In the genomic region with DNA sequence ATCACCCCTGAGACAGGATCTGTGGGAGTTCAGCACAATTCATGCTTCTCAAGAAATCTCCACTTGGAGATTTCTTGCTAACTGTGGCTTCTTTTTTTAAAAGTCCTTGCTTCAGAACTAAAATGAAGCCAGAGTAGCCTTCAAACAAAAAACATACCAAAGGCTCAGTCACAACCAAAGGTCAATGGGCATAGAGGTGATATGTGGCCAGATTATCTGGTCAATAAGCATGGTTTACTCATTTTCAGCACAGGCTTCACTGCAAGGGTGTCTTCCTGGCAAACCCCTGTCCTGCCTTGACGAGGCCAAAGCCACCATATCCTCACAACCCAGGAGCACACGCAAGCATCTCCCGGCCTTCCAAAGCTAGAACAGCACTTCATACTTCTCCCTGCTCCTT, we compare ENCODE assay signal across 28 cellular contexts. TPM values are rescaled to one million over a fixed set of nuclear protein-coding genes. Genes with fewer than 3 reads are reported as not detected.
DNase-seq lines count a peak whose midpoint lies in the region; ATAC-seq, FAIRE-seq and TF ChIP-seq lines count a peak whose summit lies in the region.
"Had no signal": no experiment of that assay in that cellular context is flagged by ENCODE, and none has a peak within 500 bp of the region (broad histone marks: within the 10 kb centered on the region; RNA-seq: fewer than 3 reads in every experiment).

No MANE protein-coding gene starts in this region.

- 36% methylated on average over 3 of the region's 3 CpGs for WGBS in right lobe of liver (ENCODE audit: insufficient coverage, low coverage, low lambda C conversion rate, missing lambda C conversion rate)
- 0% methylated on average over 1 of the region's 3 CpGs for whole genome bisulfite sequencing in HepG2 (ENCODE audit: low lambda C conversion rate)

- TF ChIP-seq EP300 in HepG2 (IDR thresholded peaks at IDR 0.05; ENCODE audit: low read depth in 2 of 2, low read length in 2 of 2) (no peak), HepG2 (CRISPR knock-in tag; IDR thresholded peaks at IDR 0.05; ENCODE audit: borderline replicate concordance) (no peak)

- H3K36me3 ChIP-seq in right lobe of liver = no peaks in the 10 kb centered on the region
- no peaks in the 10 kb centered on the region for H3K36me3 ChIP-seq in HepG2 (replicated peaks in 1 of 2; ENCODE audit: control insufficient read depth in 1 of 2, insufficient read depth in 2 of 2, low read length in 2 of 2)
- H3K36me3 ChIP-seq in BLaER1 treated with 17β-estradiol and CSF1 and Interleukin-3, amounts not matched to agents 10 nM and 100 nM = no peaks in the 10 kb centered on the region
- H3K36me3 ChIP-seq: BE2C had no signal

- no peak overlapping the region for H2AFZ ChIP-seq in HepG2 (ENCODE audit: low read length)

- intact Hi-C loops in right lobe of liver (cut with DNase I) (no loop called here), HepG2 (cut with micrococcal nuclease; ENCODE audit: unreplicated experiment) (loop anchor here (10.0 kb wide), 1 partner anchor 64 kb away; no protein-coding TSS in a partner anchor), natural killer cell (cut with micrococcal nuclease) (no loop called here)

- TF ChIP-seq CTCF in right lobe of liver (IDR thresholded peaks at IDR 0.05) = no peak
- TF ChIP-seq CTCF in HepG2 (CRISPR knock-in tag; IDR thresholded peaks at IDR 0.05) = no peak
- TF ChIP-seq CTCF in natural killer cell (IDR thresholded peaks at IDR 0.05) = no peak

- H3K4me3 Mint-ChIP-seq in natural killer cell = no peak overlapping the region
- H3K4me3 Mint-ChIP-seq: CD14-positive monocyte; CD4-positive, alpha-beta memory T cell; CD4-positive, CD25-positive, alpha-beta regulatory T cell; CD8-positive, alpha-beta memory T cell had no signal

- peaks cover 0 to 6% (median 0%) of the 10 kb centered on the region in 4 donors for H3K4me1 ChIP-seq in right lobe of liver
- H3K4me1 ChIP-seq in HepG2 (ENCODE audit: insufficient read depth, low read length) = no peaks in the 10 kb centered on the region
- H3K4me1 ChIP-seq in BLaER1 treated with 17β-estradiol and CSF1 and Interleukin-3, amounts not matched to agents 10 nM and 100 nM = peaks cover 16 to 56% (median 44%) of the 10 kb centered on the region in 10 experiments
- H3K4me1 ChIP-seq: BE2C had no signal

- in situ Hi-C loops in HepG2 (cut with HindIII; ENCODE audit: extremely low pct_ligation_motif_present, low pct_unique_long_range_greater_than_20kb) = no loop called here

- no peak for TF ChIP-seq RAD21 in HepG2 (CRISPR knock-in tag; IDR thresholded peaks at IDR 0.05)

- no peaks in the 10 kb centered on the region for H3K9me3 ChIP-seq in right lobe of liver
- H3K9me3 ChIP-seq in HepG2 (ENCODE audit: low read length) = no peaks in the 10 kb centered on the region
- peaks cover 0 to 12% (median 5%) of the 10 kb centered on the region in 11 experiments; a peak in 8 of 22 replicates for H3K9me3 ChIP-seq in BLaER1 treated with 17β-estradiol and CSF1 and Interleukin-3, amounts not matched to agents 10 nM and 100 nM (replicated peaks in 1 of 11)
- H3K9me3 ChIP-seq: BE2C had no signal

- BruUV-seq in HepG2 (replicated peaks; lab: Mats Ljungman, UMichigan) = no TSS peak

- no peak overlapping the region for H3K27ac Mint-ChIP-seq in natural killer cell
- H3K27ac Mint-ChIP-seq: CD4-positive, CD25-positive, alpha-beta regulatory T cell; CD8-positive, alpha-beta memory T cell had no signal

- H3K27me3 ChIP-seq in right lobe of liver = no peaks in the 10 kb centered on the region
- H3K27me3 ChIP-seq in HepG2 (ENCODE audit: control insufficient read depth in 1 of 2, insufficient read depth in 2 of 2, low read length in 2 of 2) = peaks cover 0 to 14% of the 10 kb centered on the region in 2 experiments; a peak in 1 of 5 replicates
- H3K27me3 ChIP-seq in BLaER1 treated with 17β-estradiol and CSF1 and Interleukin-3, amounts not matched to agents 10 nM and 100 nM = peaks cover 0 to 14% (median 0%) of the 10 kb centered on the region in 11 experiments; a peak in 3 of 22 replicates
- H3K27me3 ChIP-seq: BE2C had no signal

- DNase-seq in right lobe of liver = no peak
- no peak for DNase-seq in HepG2 (ENCODE audit: low spot score)
- no peak for DNase-seq in SKM-1 treated with dmso at 0.1 percent for 144 hours (lab: John Stamatoyannopoulos, UW; ENCODE audit: unreplicated experiment)
- DNase-seq in natural killer cell = no peak
- DNase-seq: 8988T; ACHN; BE2C; C1 segment of cervical spinal cord; CD4-positive, alpha-beta memory T cell; CD4-positive, CD25-positive, alpha-beta regulatory T cell; CD8-positive, alpha-beta memory T cell; COR-L47; DMS 273 treated with DMSO at 0.1 percent for 48 hours; DMS153; DMS53; DND-41; EL; GDM1 had no signal

- no peak for TF ChIP-seq POLR2A in right lobe of liver (IDR thresholded peaks at IDR 0.05)
- TF ChIP-seq POLR2A in HepG2 (IDR thresholded peaks at IDR 0.05; ENCODE audit: insufficient read depth in 1 of 2, low read depth in 2 of 2, low read length in 2 of 2) = no peak

- H3K4me2 ChIP-seq in HepG2 (ENCODE audit: low read depth, low read length) = no peak overlapping the region
- H3K4me2 ChIP-seq in BLaER1 treated with 17β-estradiol and CSF1 and Interleukin-3, amounts not matched to agents 10 nM and 100 nM = peak overlapping the region in 8 of 11 experiments; percentile 67 to 96 (median 90); a peak in 15 of 22 replicates

- H3K4me3 ChIP-seq in right lobe of liver = no peak overlapping the region
- H3K4me3 ChIP-seq in HepG2 (replicated peaks in 1 of 3; ENCODE audit: insufficient read depth in 1 of 3, low read depth in 2 of 3, low read length in 3 of 3) = no peak overlapping the region
- H3K4me3 ChIP-seq in BLaER1 treated with 17β-estradiol and CSF1 and Interleukin-3, amounts not matched to agents 10 nM and 100 nM = no peak overlapping the region
- H3K4me3 ChIP-seq: GM12878 had no signal

- H3K27ac ChIP-seq in right lobe of liver (no peak overlapping the region), HepG2 (ENCODE audit: extremely low read length, insufficient read depth, low read length) (no peak overlapping the region)
- H3K27ac ChIP-seq in BLaER1 treated with 17β-estradiol and CSF1 and Interleukin-3, amounts not matched to agents 10 nM and 100 nM = no peak overlapping the region

- no peaks in the 10 kb centered on the region for H3K79me2 ChIP-seq in HepG2 (ENCODE audit: insufficient read depth, low read length)

- peaks cover 4 to 7% of the 10 kb centered on the region in 2 donors for H3K27me3 Mint-ChIP-seq in natural killer cell (ENCODE audit: low read depth in 2 of 2)

- no peaks in the 10 kb centered on the region for H3K36me3 Mint-ChIP-seq in natural killer cell
- H3K36me3 Mint-ChIP-seq: CD14-positive monocyte; CD4-positive, alpha-beta memory T cell; CD4-positive, CD25-positive, alpha-beta regulatory T cell; CD8-positive, alpha-beta memory T cell had no signal

- POLR2A ChIA-PET in HepG2 (lab: Yijun Ruan, JAX) = no interaction called here

- no peaks in the 10 kb centered on the region for H4K20me1 ChIP-seq in HepG2 (ENCODE audit: insufficient read depth, low read length)
- H4K20me1 ChIP-seq in BLaER1 treated with 17β-estradiol and CSF1 and Interleukin-3, amounts not matched to agents 10 nM and 100 nM = no peaks in the 10 kb centered on the region

- H3K4me1 Mint-ChIP-seq in natural killer cell = no peaks in the 10 kb centered on the region
- H3K4me1 Mint-ChIP-seq: CD14-positive monocyte; CD4-positive, alpha-beta memory T cell; CD4-positive, CD25-positive, alpha-beta regulatory T cell; CD8-positive, alpha-beta memory T cell had no signal

- CTCF ChIA-PET in HepG2 (lab: Yijun Ruan, JAX; ENCODE audit: low intra/inter-chr PET ratio, low total read pairs) = no interaction called here

- FAIRE-seq in HepG2 (lab: Jason Lieb, UNC) = no peak
- FAIRE-seq: A204.1, GM12878, GM12892, GM18507 had no signal

- H3K9ac ChIP-seq in HepG2 (ENCODE audit: insufficient read depth, low read depth, low read length) = no peak overlapping the region
- no peak overlapping the region for H3K9ac ChIP-seq in BLaER1 treated with 17β-estradiol and CSF1 and Interleukin-3, amounts not matched to agents 10 nM and 100 nM

- ATAC-seq in right lobe of liver (peak; percentile 65 to 86 (median 78)), HepG2 (no peak), natural killer cell (no peak)
- ATAC-seq: GM12878 had no signal

- no peaks in the 10 kb centered on the region for H3K9me3 Mint-ChIP-seq in natural killer cell
- H3K9me3 Mint-ChIP-seq: CD8-positive, alpha-beta memory T cell had no signal

RNA-seq across cellular contexts. Expression of a gene that starts 11.2 kb away (rescaled TPM):
- total RNA-seq in right lobe of liver (not detected), HepG2 (2016; rRNA removed; fragmentation: Illumina TruSeq; extraction: Trizol) (not detected in 2 replicates), natural killer cell (not detected)
- not detected in 2 replicates for total RNA-seq in HepG2 (2016; cell fraction: cytosol; rRNA removed; fragmentation: Illumina TruSeq; extraction: Trizol; ENCODE audit: low read depth)
- total RNA-seq in HepG2 (2016; cell fraction: insoluble cytoplasmic fraction; rRNA removed; fragmentation: Illumina TruSeq; extraction: Trizol) = not detected in 2 replicates
- not detected in 2 replicates for total RNA-seq in HepG2 (2016; cell fraction: membrane; rRNA removed; fragmentation: Illumina TruSeq; extraction: Trizol)
- total RNA-seq in HepG2 (2016; cell fraction: nucleus; rRNA removed; fragmentation: Illumina TruSeq; extraction: Trizol) = not detected in 2 replicates
- not detected in 2 replicates for polyA plus RNA-seq in HepG2 (2011; rRNA removed)
- polyA plus RNA-seq in HepG2 (2011; cell fraction: cytosol; rRNA removed) = not detected in 2 replicates
- not detected in 2 replicates for polyA plus RNA-seq in HepG2 (2011; cell fraction: nucleus; rRNA removed)
- polyA plus RNA-seq in HepG2 (2012) = not detected in 2 replicates
- not detected in 2 replicates for polyA plus RNA-seq in HepG2 (2016; cell fraction: cytosol; fragmentation: Illumina TruSeq; extraction: Trizol; ENCODE audit: low read depth)
- not detected in 2 replicates for polyA plus RNA-seq in HepG2 (2016; cell fraction: insoluble cytoplasmic fraction; fragmentation: Illumina TruSeq; extraction: Trizol; ENCODE audit: low read depth)
- not detected in 2 replicates for polyA plus RNA-seq in HepG2 (2016; cell fraction: membrane; fragmentation: Illumina TruSeq; extraction: Trizol; ENCODE audit: low read depth)
- not detected in 2 replicates for polyA plus RNA-seq in HepG2 (2016; cell fraction: nucleus; fragmentation: Illumina TruSeq; extraction: Trizol; ENCODE audit: insufficient read depth, low read depth)
- not detected in 2 replicates for polyA minus RNA-seq in HepG2 (2011; rRNA and poly(A)+ RNA removed; ENCODE audit: low replicate concordance)
- not detected in 2 replicates for polyA minus RNA-seq in HepG2 (2011; cell fraction: cytosol; rRNA and poly(A)+ RNA removed)
- not detected in 2 replicates for polyA minus RNA-seq in HepG2 (2011; cell fraction: nucleus; rRNA and poly(A)+ RNA removed)
- total RNA-seq: A673; CD4-positive, alpha-beta memory T cell; CD4-positive, CD25-positive, alpha-beta regulatory T cell; CD8-positive, alpha-beta memory T cell; Daoy; G401; GM12878 had no signal
- polyA plus RNA-seq: AG04450; CD14-positive monocyte; CD4-positive, alpha-beta memory T cell; CD4-positive, CD25-positive, alpha-beta regulatory T cell; CD8-positive, alpha-beta memory T cell; GM12878 had no signal

RNA-seq across cellular contexts. Expression of a gene that starts 12.3 kb away (rescaled TPM):
- total RNA-seq in right lobe of liver (not detected), HepG2 (2016; rRNA removed; fragmentation: Illumina TruSeq; extraction: Trizol) (not detected in 2 replicates), natural killer cell (not detected)
- not detected in 2 replicates for total RNA-seq in HepG2 (2016; cell fraction: cytosol; rRNA removed; fragmentation: Illumina TruSeq; extraction: Trizol; ENCODE audit: low read depth)
- not detected in 2 replicates for total RNA-seq in HepG2 (2016; cell fraction: insoluble cytoplasmic fraction; rRNA removed; fragmentation: Illumina TruSeq; extraction: Trizol)
- total RNA-seq in HepG2 (2016; cell fraction: membrane; rRNA removed; fragmentation: Illumina TruSeq; extraction: Trizol) = not detected in 2 replicates
- total RNA-seq in HepG2 (2016; cell fraction: nucleus; rRNA removed; fragmentation: Illumina TruSeq; extraction: Trizol) = not detected in 2 replicates
- not detected in 2 replicates for polyA plus RNA-seq in HepG2 (2011; rRNA removed)
- polyA plus RNA-seq in HepG2 (2011; cell fraction: cytosol; rRNA removed) = not detected in 2 replicates
- polyA plus RNA-seq in HepG2 (2011; cell fraction: nucleus; rRNA removed) = not detected in 2 replicates
- polyA plus RNA-seq in HepG2 (2012) = not detected in 2 replicates
- polyA plus RNA-seq in HepG2 (2016; cell fraction: cytosol; fragmentation: Illumina TruSeq; extraction: Trizol; ENCODE audit: low read depth) = not detected in 2 replicates
- not detected in 2 replicates for polyA plus RNA-seq in HepG2 (2016; cell fraction: insoluble cytoplasmic fraction; fragmentation: Illumina TruSeq; extraction: Trizol; ENCODE audit: low read depth)
- not detected in 2 replicates for polyA plus RNA-seq in HepG2 (2016; cell fraction: membrane; fragmentation: Illumina TruSeq; extraction: Trizol; ENCODE audit: low read depth)
- not detected in 2 replicates for polyA plus RNA-seq in HepG2 (2016; cell fraction: nucleus; fragmentation: Illumina TruSeq; extraction: Trizol; ENCODE audit: insufficient read depth, low read depth)
- not detected in 2 replicates for polyA minus RNA-seq in HepG2 (2011; rRNA and poly(A)+ RNA removed; ENCODE audit: low replicate concordance)
- polyA minus RNA-seq in HepG2 (2011; cell fraction: cytosol; rRNA and poly(A)+ RNA removed) = not detected in 2 replicates
- not detected in 2 replicates for polyA minus RNA-seq in HepG2 (2011; cell fraction: nucleus; rRNA and poly(A)+ RNA removed)
- total RNA-seq: A673; CD4-positive, alpha-beta memory T cell; CD4-positive, CD25-positive, alpha-beta regulatory T cell; CD8-positive, alpha-beta memory T cell; Daoy; G401; GM12878 had no signal
- polyA plus RNA-seq: AG04450; CD14-positive monocyte; CD4-positive, alpha-beta memory T cell; CD4-positive, CD25-positive, alpha-beta regulatory T cell; CD8-positive, alpha-beta memory T cell; GM12878 had no signal

RNA-seq across cellular contexts. Expression of a gene that starts 24.6 kb away (rescaled TPM):
- not detected for total RNA-seq in right lobe of liver
- not detected in 2 replicates for total RNA-seq in HepG2 (2016; rRNA removed; fragmentation: Illumina TruSeq; extraction: Trizol)
- total RNA-seq in HepG2 (2016; cell fraction: cytosol; rRNA removed; fragmentation: Illumina TruSeq; extraction: Trizol; ENCODE audit: low read depth) = not detected in 2 replicates
- total RNA-seq in HepG2 (2016; cell fraction: insoluble cytoplasmic fraction; rRNA removed; fragmentation: Illumina TruSeq; extraction: Trizol) = not detected in 2 replicates
- not detected in 2 replicates for total RNA-seq in HepG2 (2016; cell fraction: membrane; rRNA removed; fragmentation: Illumina TruSeq; extraction: Trizol)
- not detected in 2 replicates for total RNA-seq in HepG2 (2016; cell fraction: nucleus; rRNA removed; fragmentation: Illumina TruSeq; extraction: Trizol)
- polyA plus RNA-seq in HepG2 (2011; rRNA removed) = not detected in 2 replicates
- not detected in 2 replicates for polyA plus RNA-seq in HepG2 (2011; cell fraction: cytosol; rRNA removed)
- not detected in 2 replicates for polyA plus RNA-seq in HepG2 (2011; cell fraction: nucleus; rRNA removed)
- polyA plus RNA-seq in HepG2 (2012) = not detected in 2 replicates
- polyA plus RNA-seq in HepG2 (2016; cell fraction: cytosol; fragmentation: Illumina TruSeq; extraction: Trizol; ENCODE audit: low read depth) = not detected in 2 replicates
- not detected in 2 replicates for polyA plus RNA-seq in HepG2 (2016; cell fraction: insoluble cytoplasmic fraction; fragmentation: Illumina TruSeq; extraction: Trizol; ENCODE audit: low read depth)
- polyA plus RNA-seq in HepG2 (2016; cell fraction: membrane; fragmentation: Illumina TruSeq; extraction: Trizol; ENCODE audit: low read depth) = not detected in 2 replicates
- not detected in 2 replicates for polyA plus RNA-seq in HepG2 (2016; cell fraction: nucleus; fragmentation: Illumina TruSeq; extraction: Trizol; ENCODE audit: insufficient read depth, low read depth)
- not detected in 2 replicates for polyA minus RNA-seq in HepG2 (2011; rRNA and poly(A)+ RNA removed; ENCODE audit: low replicate concordance)
- not detected in 2 replicates for polyA minus RNA-seq in HepG2 (2011; cell fraction: cytosol; rRNA and poly(A)+ RNA removed)
- polyA minus RNA-seq in HepG2 (2011; cell fraction: nucleus; rRNA and poly(A)+ RNA removed) = not detected in 2 replicates
- not detected for total RNA-seq in natural killer cell
- total RNA-seq: A673; CD4-positive, alpha-beta memory T cell; CD4-positive, CD25-positive, alpha-beta regulatory T cell; CD8-positive, alpha-beta memory T cell; Daoy; G401; GM12878 had no signal
- polyA plus RNA-seq: AG04450; CD14-positive monocyte; CD4-positive, alpha-beta memory T cell; CD4-positive, CD25-positive, alpha-beta regulatory T cell; CD8-positive, alpha-beta memory T cell; GM12878 had no signal

RNA-seq across cellular contexts. Expression of a gene that starts 42.3 kb away (rescaled TPM):
- under 1 TPM in 1 of 6 experiments, not detected in 5; 0.31 TPM for total RNA-seq in right lobe of liver
- total RNA-seq in HepG2 (2016; rRNA removed; fragmentation: Illumina TruSeq; extraction: Trizol) = not detected in 2 replicates
- total RNA-seq in HepG2 (2016; cell fraction: cytosol; rRNA removed; fragmentation: Illumina TruSeq; extraction: Trizol; ENCODE audit: low read depth) = not detected in 2 replicates
- not detected in 2 replicates for total RNA-seq in HepG2 (2016; cell fraction: insoluble cytoplasmic fraction; rRNA removed; fragmentation: Illumina TruSeq; extraction: Trizol)
- total RNA-seq in HepG2 (2016; cell fraction: membrane; rRNA removed; fragmentation: Illumina TruSeq; extraction: Trizol) = not detected in 2 replicates
- not detected in 2 replicates for total RNA-seq in HepG2 (2016; cell fraction: nucleus; rRNA removed; fragmentation: Illumina TruSeq; extraction: Trizol)
- not detected in 2 replicates for polyA plus RNA-seq in HepG2 (2011; rRNA removed)
- not detected in 2 replicates for polyA plus RNA-seq in HepG2 (2011; cell fraction: cytosol; rRNA removed)
- polyA plus RNA-seq in HepG2 (2011; cell fraction: nucleus; rRNA removed) = not detected in 2 replicates
- not detected in 2 replicates for polyA plus RNA-seq in HepG2 (2012)
- not detected in 2 replicates for polyA plus RNA-seq in HepG2 (2016; cell fraction: cytosol; fragmentation: Illumina TruSeq; extraction: Trizol; ENCODE audit: low read depth)
- not detected in 2 replicates for polyA plus RNA-seq in HepG2 (2016; cell fraction: insoluble cytoplasmic fraction; fragmentation: Illumina TruSeq; extraction: Trizol; ENCODE audit: low read depth)
- polyA plus RNA-seq in HepG2 (2016; cell fraction: membrane; fragmentation: Illumina TruSeq; extraction: Trizol; ENCODE audit: low read depth) = not detected in 2 replicates
- not detected in 2 replicates for polyA plus RNA-seq in HepG2 (2016; cell fraction: nucleus; fragmentation: Illumina TruSeq; extraction: Trizol; ENCODE audit: insufficient read depth, low read depth)
- not detected in 2 replicates for polyA minus RNA-seq in HepG2 (2011; rRNA and poly(A)+ RNA removed; ENCODE audit: low replicate concordance)
- not detected in 2 replicates for polyA minus RNA-seq in HepG2 (2011; cell fraction: cytosol; rRNA and poly(A)+ RNA removed)
- not detected in 2 replicates for polyA minus RNA-seq in HepG2 (2011; cell fraction: nucleus; rRNA and poly(A)+ RNA removed)
- not detected for total RNA-seq in natural killer cell
- total RNA-seq: A673; CD4-positive, alpha-beta memory T cell; CD4-positive, CD25-positive, alpha-beta regulatory T cell; CD8-positive, alpha-beta memory T cell; Daoy; G401; GM12878 had no signal
- polyA plus RNA-seq: AG04450; CD14-positive monocyte; CD4-positive, alpha-beta memory T cell; CD4-positive, CD25-positive, alpha-beta regulatory T cell; CD8-positive, alpha-beta memory T cell; GM12878 had no signal

RNA-seq across cellular contexts. Expression of a gene that starts 50.9 kb away (rescaled TPM):
- total RNA-seq in right lobe of liver (not detected), HepG2 (2016; rRNA removed; fragmentation: Illumina TruSeq; extraction: Trizol) (not detected in 2 replicates), natural killer cell (not detected)
- not detected in 2 replicates for total RNA-seq in HepG2 (2016; cell fraction: cytosol; rRNA removed; fragmentation: Illumina TruSeq; extraction: Trizol; ENCODE audit: low read depth)
- total RNA-seq in HepG2 (2016; cell fraction: insoluble cytoplasmic fraction; rRNA removed; fragmentation: Illumina TruSeq; extraction: Trizol) = not detected in 2 replicates
- total RNA-seq in HepG2 (2016; cell fraction: membrane; rRNA removed; fragmentation: Illumina TruSeq; extraction: Trizol) = not detected in 2 replicates
- not detected in 2 replicates for total RNA-seq in HepG2 (2016; cell fraction: nucleus; rRNA removed; fragmentation: Illumina TruSeq; extraction: Trizol)
- polyA plus RNA-seq in HepG2 (2011; rRNA removed) = not detected in 2 replicates
- polyA plus RNA-seq in HepG2 (2011; cell fraction: cytosol; rRNA removed) = not detected in 2 replicates
- polyA plus RNA-seq in HepG2 (2011; cell fraction: nucleus; rRNA removed) = not detected in 2 replicates
- not detected in 2 replicates for polyA plus RNA-seq in HepG2 (2012)
- polyA plus RNA-seq in HepG2 (2016; cell fraction: cytosol; fragmentation: Illumina TruSeq; extraction: Trizol; ENCODE audit: low read depth) = not detected in 2 replicates
- not detected in 2 replicates for polyA plus RNA-seq in HepG2 (2016; cell fraction: insoluble cytoplasmic fraction; fragmentation: Illumina TruSeq; extraction: Trizol; ENCODE audit: low read depth)
- polyA plus RNA-seq in HepG2 (2016; cell fraction: membrane; fragmentation: Illumina TruSeq; extraction: Trizol; ENCODE audit: low read depth) = not detected in 2 replicates
- polyA plus RNA-seq in HepG2 (2016; cell fraction: nucleus; fragmentation: Illumina TruSeq; extraction: Trizol; ENCODE audit: insufficient read depth, low read depth) = not detected in 2 replicates
- polyA minus RNA-seq in HepG2 (2011; rRNA and poly(A)+ RNA removed; ENCODE audit: low replicate concordance) = not detected in 2 replicates
- not detected in 2 replicates for polyA minus RNA-seq in HepG2 (2011; cell fraction: cytosol; rRNA and poly(A)+ RNA removed)
- polyA minus RNA-seq in HepG2 (2011; cell fraction: nucleus; rRNA and poly(A)+ RNA removed) = not detected in 2 replicates
- total RNA-seq: A673; CD4-positive, alpha-beta memory T cell; CD4-positive, CD25-positive, alpha-beta regulatory T cell; CD8-positive, alpha-beta memory T cell; G401 had no signal
- polyA plus RNA-seq: AG04450; CD14-positive monocyte; CD4-positive, alpha-beta memory T cell; CD4-positive, CD25-positive, alpha-beta regulatory T cell; CD8-positive, alpha-beta memory T cell had no signal

Comparison
In these comparisons a context has a peak if more than half of its experiments do, and no peak if none do; other contexts are left out.
1. ATAC-seq: peak in right lobe of liver (4 of 4); none in HepG2 (single experiment) and natural killer cell (0 of 3).